24 cellular contexts compared by ENCODE assay signal in genomic region chrX:39203427-39203826, GRCh38.
"Had no signal": no experiment of that assay in that cellular context is flagged by ENCODE, and none has a peak within 500 bp of the region (broad histone marks: within the 10 kb centered on the region; RNA-seq: fewer than 3 reads in every experiment).

No MANE protein-coding gene starts in this region.

- H3K4me3 Mint-ChIP-seq: activated CD8-positive, alpha-beta T cell treated with anti-CD3 and anti-CD28 coated beads, Interleukin-2, amount 10 ng/mL, durations not matched to agents 7 days and 5 days; activated naive CD4-positive, alpha-beta T cell treated with anti-CD3 and anti-CD28 coated beads, Interleukin-2, amount 50 U/mL, for 24 hours; T-helper 1 cell treated with Interleukin-12 subunit alpha and Interleukin-12 subunit beta and Interleukin-4 antibody, amounts not matched to agents 30 μg/mL and 1 μg/mL, for 36 hours; WTC11 had no signal

- H3K27me3 Mint-ChIP-seq: activated naive CD4-positive, alpha-beta T cell treated with anti-CD3 and anti-CD28 coated beads, Interleukin-2, amount 50 U/mL, for 24 hours had no signal

- H3K4me1 Mint-ChIP-seq: WTC11 had no signal

- H3K27ac ChIP-seq: brain microvascular endothelial cell, cardiac muscle cell had no signal

- H3K27ac Mint-ChIP-seq: activated CD8-positive, alpha-beta T cell treated with anti-CD3 and anti-CD28 coated beads, Interleukin-2, amount 10 ng/mL, durations not matched to agents 7 days and 5 days; T-helper 1 cell treated with Interleukin-12 subunit alpha and Interleukin-12 subunit beta and Interleukin-4 antibody, amounts not matched to agents 30 μg/mL and 1 μg/mL, for 36 hours; WTC11 had no signal

- H3K9me3 Mint-ChIP-seq: activated naive CD4-positive, alpha-beta T cell treated with anti-CD3 and anti-CD28 coated beads, Interleukin-2, amount 50 U/mL, for 24 hours; WTC11 had no signal

- H3K36me3 ChIP-seq: brain microvascular endothelial cell, cardiac muscle cell had no signal

- ATAC-seq: activated CD8-positive, alpha-beta T cell treated with anti-CD3 and anti-CD28 coated beads, Interleukin-2, amount 10 ng/mL, durations not matched to agents 7 days and 5 days; PC-3; WTC11 had no signal

- H3K27me3 ChIP-seq: brain microvascular endothelial cell, cardiac muscle cell had no signal

- DNase-seq: activated CD4-positive, alpha-beta T cell treated with anti-CD3 and anti-CD28 coated beads for 48 hours; activated CD4-positive, alpha-beta T cell treated with anti-CD3 and anti-CD28 coated beads, Interleukin-2, amount 50 U/mL, for 4 hours; activated CD4-positive, CD25-positive, alpha-beta regulatory T cell treated with anti-CD3 and anti-CD28 coated beads, Interleukin-2, amount 50 U/mL, for 72 hours; activated CD8-positive, alpha-beta memory T cell treated with anti-CD3 and anti-CD28 coated beads, Interleukin-2, amount 50 U/mL, for 48 hours; activated CD8-positive, alpha-beta T cell treated with anti-CD3 and anti-CD28 coated beads, Interleukin-2, amount 10 ng/mL, durations not matched to agents 7 days and 5 days; activated effector memory CD4-positive, alpha-beta T cell treated with Interleukin-2 at 50 U/mL for 16 hours; activated naive CD4-positive, alpha-beta T cell; activated T-cell treated with anti-CD3 and anti-CD28 coated beads, Interleukin-2, amount 50 U/mL, for 1 hour; amygdala; brain microvascular endothelial cell; Karpas-422; MM.1S; NCI-H1105; NCI-H1436; NCI-H1694 treated with DMSO at 0.1 percent for 48 hours; NCI-H2029 treated with DMSO at 0.1 percent for 48 hours; NCI-H524; PC-3; SHP77 treated with DMSO at 0.1 percent for 48 hours had no signal

- H3K4me3 ChIP-seq: cardiac muscle cell had no signal

- FAIRE-seq: RCC 7860 had no signal

- H3K36me3 Mint-ChIP-seq: activated naive CD4-positive, alpha-beta T cell treated with anti-CD3 and anti-CD28 coated beads, Interleukin-2, amount 50 U/mL, for 24 hours; WTC11 had no signal
